12 cellular contexts compared by ENCODE assay signal in genomic region chr3:134903840-134904239, GRCh38.
DNase-seq lines count a peak whose midpoint lies in the region; ATAC-seq and TF ChIP-seq lines count a peak whose summit lies in the region.
"Had no signal": no experiment of that assay in that cellular context is flagged by ENCODE, and none has a peak within 500 bp of the region (broad histone marks: within the 10 kb centered on the region; RNA-seq: fewer than 3 reads in every experiment).

No MANE protein-coding gene starts in this region.

- DNase-seq in chondrocyte (ENCODE audit: low spot score) = peak; percentile 44
- DNase-seq in GM19238 (ENCODE audit: insufficient read length, low spot score) = no peak
- DNase-seq in CD4-positive, alpha-beta memory T cell = no peak
- no peak for DNase-seq in DMS 273 (lab: John Stamatoyannopoulos, UW; ENCODE audit: unreplicated experiment)
- no peak for DNase-seq in activated naive CD4-positive, alpha-beta T cell treated with anti-CD3 and anti-CD28 coated beads for 36 hours
- DNase-seq: activated CD4-positive, alpha-beta T cell treated with anti-CD3 and anti-CD28 coated beads for 4 hours; heart left ventricle; NCI-H2171 had no signal

- H3K4me1 ChIP-seq in CD4-positive, alpha-beta memory T cell (ENCODE audit: insufficient read depth, low read length) = no peaks in the 10 kb centered on the region

- ATAC-seq in GM18870 (IDR thresholded peaks at IDR 0.05; ENCODE audit: unreplicated experiment) (peak; percentile 20), GM21529 (IDR thresholded peaks at IDR 0.05; ENCODE audit: unreplicated experiment) (peak; percentile 26), HG03103 (IDR thresholded peaks at IDR 0.05; ENCODE audit: low read depth, unreplicated experiment) (peak; percentile 26)
- ATAC-seq: heart left ventricle had no signal

- TF ChIP-seq CTCF in chondrocyte (IDR thresholded peaks at IDR 0.05) = no peak

- no peaks in the 10 kb centered on the region for H3K4me1 Mint-ChIP-seq in chondrocyte (ENCODE audit: low read depth)
- H3K4me1 Mint-ChIP-seq in CD4-positive, alpha-beta memory T cell = peaks cover 0 to 5% (median 1%) of the 10 kb centered on the region in 4 donors
- no peaks in the 10 kb centered on the region for H3K4me1 Mint-ChIP-seq in activated naive CD4-positive, alpha-beta T cell treated with anti-CD3 and anti-CD28 coated beads for 36 hours (ENCODE audit: low read depth)

- no peaks in the 10 kb centered on the region for H3K36me3 Mint-ChIP-seq in chondrocyte (ENCODE audit: low read depth)
- H3K36me3 Mint-ChIP-seq in CD4-positive, alpha-beta memory T cell = no peaks in the 10 kb centered on the region
- H3K36me3 Mint-ChIP-seq in activated naive CD4-positive, alpha-beta T cell treated with anti-CD3 and anti-CD28 coated beads for 36 hours (ENCODE audit: low read depth) = no peaks in the 10 kb centered on the region

- H3K27me3 Mint-ChIP-seq in chondrocyte (ENCODE audit: low read depth) = peaks cover 4% of the 10 kb centered on the region
- H3K27me3 Mint-ChIP-seq in CD4-positive, alpha-beta memory T cell = peaks cover 0 to 6% of the 10 kb centered on the region in 2 donors
- H3K27me3 Mint-ChIP-seq in activated naive CD4-positive, alpha-beta T cell treated with anti-CD3 and anti-CD28 coated beads for 36 hours (ENCODE audit: low read depth) = no peaks in the 10 kb centered on the region

- no peak overlapping the region for H3K27ac ChIP-seq in CD4-positive, alpha-beta memory T cell (ENCODE audit: low read depth, low read length)

- intact Hi-C loops in CD4-positive, alpha-beta memory T cell (cut with micrococcal nuclease) = no loop called here
- intact Hi-C loops in activated naive CD4-positive, alpha-beta T cell treated with anti-CD3 and anti-CD28 coated beads for 36 hours (cut with micrococcal nuclease) = no loop called here

- no peaks in the 10 kb centered on the region for H3K27me3 ChIP-seq in CD4-positive, alpha-beta memory T cell (ENCODE audit: insufficient read depth, low read length)
- H3K27me3 ChIP-seq: heart left ventricle had no signal

- H3K9me3 ChIP-seq in CD4-positive, alpha-beta memory T cell (ENCODE audit: control insufficient read depth in 1 of 2, low read length in 2 of 2) = no peaks in the 10 kb centered on the region
- H3K9me3 ChIP-seq: heart left ventricle had no signal

- H3K4me3 Mint-ChIP-seq in chondrocyte (ENCODE audit: unreplicated experiment) = no peak overlapping the region
- no peak overlapping the region for H3K4me3 Mint-ChIP-seq in CD4-positive, alpha-beta memory T cell
- H3K4me3 Mint-ChIP-seq in activated naive CD4-positive, alpha-beta T cell treated with anti-CD3 and anti-CD28 coated beads for 36 hours = no peak overlapping the region

- H3K36me3 ChIP-seq in CD4-positive, alpha-beta memory T cell (ENCODE audit: insufficient read depth, low read length) = no peaks in the 10 kb centered on the region
- H3K36me3 ChIP-seq: heart left ventricle had no signal

- H3K27ac Mint-ChIP-seq in chondrocyte (ENCODE audit: unreplicated experiment) = no peak overlapping the region
- no peak overlapping the region for H3K27ac Mint-ChIP-seq in CD4-positive, alpha-beta memory T cell
- H3K27ac Mint-ChIP-seq in activated naive CD4-positive, alpha-beta T cell treated with anti-CD3 and anti-CD28 coated beads for 36 hours = no peak overlapping the region

- H3K4me3 ChIP-seq in CD4-positive, alpha-beta memory T cell (ENCODE audit: low read length in 2 of 2) = no peak overlapping the region
- H3K4me3 ChIP-seq: heart left ventricle, smooth muscle cell had no signal

- POLR2A ChIA-PET in CD4-positive, alpha-beta memory T cell (lab: Charles Lee; ENCODE audit: partially characterized antibody) = no interaction called here

- no peaks in the 10 kb centered on the region for H3K9me3 Mint-ChIP-seq in chondrocyte (ENCODE audit: low read depth)
- no peaks in the 10 kb centered on the region for H3K9me3 Mint-ChIP-seq in CD4-positive, alpha-beta memory T cell
- no peaks in the 10 kb centered on the region for H3K9me3 Mint-ChIP-seq in activated naive CD4-positive, alpha-beta T cell treated with anti-CD3 and anti-CD28 coated beads for 36 hours

- CTCF ChIA-PET in CD4-positive, alpha-beta memory T cell (lab: Charles Lee; ENCODE audit: partially characterized antibody) = no interaction called here
- CTCF ChIA-PET in activated naive CD4-positive, alpha-beta T cell treated with anti-CD3 and anti-CD28 coated beads for 36 hours (lab: Charles Lee) = interaction anchor here (0.6 kb wide), 1 partner anchor 52 kb away, joined by 3 read pairs; no protein-coding TSS in a partner anchor
